ENCODE assay signal across 17 cellular contexts in the genomic region with DNA sequence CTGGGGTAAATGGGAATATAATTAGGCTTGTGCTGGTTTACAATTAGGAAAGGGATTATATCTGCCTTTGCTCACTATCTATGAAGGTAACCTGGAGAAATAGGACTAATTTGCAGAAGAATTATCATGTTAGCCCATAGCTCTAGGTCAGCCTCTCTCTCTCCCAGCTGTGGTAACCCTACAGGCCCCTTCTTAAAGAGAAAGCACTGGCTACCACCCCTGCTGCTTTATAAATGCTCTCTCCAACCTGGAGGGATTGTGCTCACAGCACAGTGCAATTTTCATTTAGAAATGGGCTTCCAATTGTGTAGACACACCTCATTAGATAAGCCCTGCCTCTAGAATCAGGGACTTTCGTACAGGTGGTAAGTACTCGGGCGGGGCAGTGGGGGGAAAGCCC. TPM values are rescaled to one million over a fixed set of nuclear protein-coding genes. Genes with fewer than 3 reads are reported as not detected.
"Had no signal": no experiment of that assay in that cellular context is flagged by ENCODE, and none has a peak within 500 bp of the region (broad histone marks: within the 10 kb centered on the region; RNA-seq: fewer than 3 reads in every experiment).

No MANE protein-coding gene starts in this region.

- DNase-seq: activated CD4-positive, alpha-beta T cell treated with anti-CD3 and anti-CD28 coated beads, Interleukin-2, amount 50 U/mL, for 4 hours; activated CD4-positive, CD25-positive, alpha-beta regulatory T cell treated with anti-CD3 and anti-CD28 coated beads, Interleukin-2, amount 50 U/mL, for 72 hours; activated T-cell treated with anti-CD3 and anti-CD28 coated beads, Interleukin-2, amount 50 U/mL, for 24 hours; caudate nucleus; hypothalamus; kidney; left ventricle myocardium inferior; natural killer cell; T-helper 9 cell had no signal

- H3K36me3 ChIP-seq: colonic mucosa, esophagus muscularis mucosa, left ventricle myocardium inferior, thoracic aorta had no signal

- H3K4me3 Mint-ChIP-seq: activated naive CD4-positive, alpha-beta T cell treated with anti-CD3 and anti-CD28 coated beads, Interleukin-2, amount 50 U/mL, for 24 hours; activated T-cell treated with anti-CD3 and anti-CD28 coated beads, Interleukin-2, amount 50 U/mL, for 24 hours; natural killer cell; stimulated activated effector memory CD8-positive, alpha-beta T cell treated with anti-CD3 and anti-CD28 coated beads, Interleukin-12 subunit alpha, Interleukin-12 subunit beta, amount 100 ng/mL, for 72 hours had no signal

- H3K9me3 ChIP-seq: colonic mucosa, thoracic aorta had no signal

- H3K27me3 Mint-ChIP-seq: activated naive CD4-positive, alpha-beta T cell treated with anti-CD3 and anti-CD28 coated beads, Interleukin-2, amount 50 U/mL, for 24 hours; activated T-cell treated with anti-CD3 and anti-CD28 coated beads, Interleukin-2, amount 50 U/mL, for 24 hours had no signal

- H3K4me1 ChIP-seq: colonic mucosa, esophagus muscularis mucosa, left ventricle myocardium inferior had no signal

- H3K36me3 Mint-ChIP-seq: activated naive CD4-positive, alpha-beta T cell treated with anti-CD3 and anti-CD28 coated beads, Interleukin-2, amount 50 U/mL, for 24 hours; natural killer cell; stimulated activated effector memory CD8-positive, alpha-beta T cell treated with anti-CD3 and anti-CD28 coated beads, Interleukin-12 subunit alpha, Interleukin-12 subunit beta, amount 100 ng/mL, for 72 hours had no signal

- ATAC-seq: natural killer cell; stimulated activated effector memory CD8-positive, alpha-beta T cell treated with anti-CD3 and anti-CD28 coated beads, Interleukin-12 subunit alpha, Interleukin-12 subunit beta, amount 100 ng/mL, for 72 hours had no signal

- H3K4me3 ChIP-seq: colonic mucosa, esophagus muscularis mucosa, left ventricle myocardium inferior, thoracic aorta had no signal

- H3K4me1 Mint-ChIP-seq: activated naive CD4-positive, alpha-beta T cell treated with anti-CD3 and anti-CD28 coated beads, Interleukin-2, amount 50 U/mL, for 24 hours; natural killer cell; stimulated activated effector memory CD8-positive, alpha-beta T cell treated with anti-CD3 and anti-CD28 coated beads, Interleukin-12 subunit alpha, Interleukin-12 subunit beta, amount 100 ng/mL, for 72 hours had no signal

- H3K27ac Mint-ChIP-seq: activated naive CD4-positive, alpha-beta T cell treated with anti-CD3 and anti-CD28 coated beads, Interleukin-2, amount 50 U/mL, for 24 hours; activated T-cell treated with anti-CD3 and anti-CD28 coated beads, Interleukin-2, amount 50 U/mL, for 24 hours; natural killer cell; stimulated activated effector memory CD8-positive, alpha-beta T cell treated with anti-CD3 and anti-CD28 coated beads, Interleukin-12 subunit alpha, Interleukin-12 subunit beta, amount 100 ng/mL, for 72 hours had no signal

RNA-seq across cellular contexts. Expression of a gene that starts 47.3 kb away (rescaled TPM):
- total RNA-seq: colonic mucosa, esophagus muscularis mucosa, glomerular endothelial cell, kidney, left ventricle myocardium inferior, natural killer cell, posterior vena cava, thoracic aorta, urinary bladder had no signal
